ENCODE assay signal across 16 cellular contexts in genomic region chr2:47313728-47314127, GRCh38. TPM values are rescaled to one million over a fixed set of nuclear protein-coding genes. Genes with fewer than 3 reads are reported as not detected.
A peak's percentile ranks its signal among the peaks of the same experiment; 100 is the strongest.
DNase-seq lines count a peak whose midpoint lies in the region; ATAC-seq and TF ChIP-seq lines count a peak whose summit lies in the region.
"Had no signal": no experiment of that assay in that cellular context is flagged by ENCODE, and none has a peak within 500 bp of the region (broad histone marks: within the 10 kb centered on the region; RNA-seq: fewer than 3 reads in every experiment).

No MANE protein-coding gene starts in this region.

- H3K27ac ChIP-seq in OCI-LY3 (ENCODE audit: low read length) (no peak overlapping the region), substantia nigra (ENCODE audit: low read depth, low read length, poor library complexity, severe bottlenecking) (peak overlapping the region; percentile 100), prostate gland (no peak overlapping the region)
- H3K27ac ChIP-seq: 22Rv1, VCaP had no signal

- no peaks in the 10 kb centered on the region for H4K20me1 ChIP-seq in OCI-LY3 (ENCODE audit: insufficient read depth, low read length)

- WGBS in prostate gland = 86% methylated on average over 2 of the region's 2 CpGs

- no peak overlapping the region for H3K9ac ChIP-seq in OCI-LY3 (ENCODE audit: low read length)

- H3K27me3 ChIP-seq in OCI-LY3 (ENCODE audit: low read depth, low read length) = no peaks in the 10 kb centered on the region
- H3K27me3 ChIP-seq in prostate gland (replicated peaks; ENCODE audit: insufficient read depth) = no peaks in the 10 kb centered on the region
- no peaks in the 10 kb centered on the region for H3K27me3 ChIP-seq in MG63

- H3K4me2 ChIP-seq in OCI-LY3 (ENCODE audit: low read length) = no peak overlapping the region

- peak overlapping the region; percentile 54 for H3K27ac Mint-ChIP-seq in dendritic cell treated with granulocyte-macrophage colony-stimulating factor and Interleukin-4, amounts not matched to agents 40 ng/mL and 50 ng/mL, for 4 days
- H3K27ac Mint-ChIP-seq: CD8-positive, alpha-beta T cell had no signal

- no peaks in the 10 kb centered on the region for H3K27me3 Mint-ChIP-seq in dendritic cell treated with granulocyte-macrophage colony-stimulating factor and Interleukin-4, amounts not matched to agents 40 ng/mL and 50 ng/mL, for 4 days
- H3K27me3 Mint-ChIP-seq: naive B cell had no signal

- H3K4me1 ChIP-seq in OCI-LY3 (ENCODE audit: low read length) = no peaks in the 10 kb centered on the region
- H3K4me1 ChIP-seq in prostate gland (replicated peaks) = no peaks in the 10 kb centered on the region

- no peaks in the 10 kb centered on the region for H3K36me3 Mint-ChIP-seq in dendritic cell treated with granulocyte-macrophage colony-stimulating factor and Interleukin-4, amounts not matched to agents 40 ng/mL and 50 ng/mL, for 4 days (ENCODE audit: low read depth)
- H3K36me3 Mint-ChIP-seq: CD8-positive, alpha-beta T cell; naive B cell had no signal

- no peaks in the 10 kb centered on the region for H3K9me3 Mint-ChIP-seq in dendritic cell treated with granulocyte-macrophage colony-stimulating factor and Interleukin-4, amounts not matched to agents 40 ng/mL and 50 ng/mL, for 4 days
- H3K9me3 Mint-ChIP-seq: CD8-positive, alpha-beta T cell; naive B cell had no signal

- ATAC-seq in HG03571 (IDR thresholded peaks at IDR 0.05; ENCODE audit: unreplicated experiment) = no peak
- ATAC-seq: CD8-positive, alpha-beta T cell; left lobe of liver had no signal

- no peaks in the 10 kb centered on the region for H3K79me2 ChIP-seq in OCI-LY3 (ENCODE audit: low read length)

- H3K4me1 Mint-ChIP-seq in dendritic cell treated with granulocyte-macrophage colony-stimulating factor and Interleukin-4, amounts not matched to agents 40 ng/mL and 50 ng/mL, for 4 days (ENCODE audit: low read depth) = peaks cover 43% of the 10 kb centered on the region

- H3K36me3 ChIP-seq in OCI-LY3 (replicated peaks; ENCODE audit: low read depth, low read length) (no peaks in the 10 kb centered on the region), prostate gland (no peaks in the 10 kb centered on the region), MG63 (no peaks in the 10 kb centered on the region)

- H3K4me3 Mint-ChIP-seq in dendritic cell treated with granulocyte-macrophage colony-stimulating factor and Interleukin-4, amounts not matched to agents 40 ng/mL and 50 ng/mL, for 4 days = no peak overlapping the region
- H3K4me3 Mint-ChIP-seq: CD8-positive, alpha-beta T cell; naive B cell had no signal

- peak; percentile 15 for TF ChIP-seq CTCF in OCI-LY3 (IDR thresholded peaks at IDR 0.05; ENCODE audit: low read depth, low read length)
- TF ChIP-seq CTCF in prostate gland (IDR thresholded peaks at IDR 0.05) = no peak

- H3K4me3 ChIP-seq in OCI-LY3 (ENCODE audit: low read length) = no peak overlapping the region
- no peak overlapping the region for H3K4me3 ChIP-seq in prostate gland
- no peak overlapping the region for H3K4me3 ChIP-seq in MG63

- peak; percentile 27 for DNase-seq in DMS 273 (lab: John Stamatoyannopoulos, UW; ENCODE audit: unreplicated experiment)
- DNase-seq in DMS 273 treated with DMSO at 0.1 percent for 48 hours (lab: John Stamatoyannopoulos, UW) = no peak
- no peak for DNase-seq in substantia nigra (lab: John Stamatoyannopoulos, UW)
- no peak for DNase-seq in prostate gland (ENCODE audit: low spot score)
- DNase-seq in MG63 = no peak
- DNase-seq: activated CD8-positive, alpha-beta memory T cell treated with anti-CD3 and anti-CD28 coated beads for 24 hours; CD8-positive, alpha-beta T cell; naive B cell; NCI-H1436 treated with DMSO at 0.1 percent for 48 hours had no signal

- H3K9me3 ChIP-seq in OCI-LY3 (ENCODE audit: insufficient read depth, low read length) = no peaks in the 10 kb centered on the region
- no peaks in the 10 kb centered on the region for H3K9me3 ChIP-seq in prostate gland
- H3K9me3 ChIP-seq in MG63 = no peaks in the 10 kb centered on the region

- no peak overlapping the region for H2AFZ ChIP-seq in OCI-LY3 (ENCODE audit: low read depth, low read length)

- no peak for TF ChIP-seq POLR2A in prostate gland (IDR thresholded peaks at IDR 0.05)

- intact Hi-C loops in dendritic cell treated with granulocyte-macrophage colony-stimulating factor and Interleukin-4, amounts not matched to agents 40 ng/mL and 50 ng/mL, for 4 days (cut with micrococcal nuclease) = no loop called here
- intact Hi-C loops in prostate gland (cut with DNase I) = no loop called here

RNA-seq across cellular contexts. Expression of gene EPCAM, which starts 55.4 kb away (rescaled TPM):
- total RNA-seq in prostate gland = 10 to 100 TPM; 38.8 to 59.9 TPM
- not detected in 2 replicates for total RNA-seq in MG63 (2014; rRNA removed; shearing (Covaris generic); ENCODE audit: low replicate concordance)
- total RNA-seq: CD8-positive, alpha-beta T cell; H4 had no signal

Comparison
In these comparisons a context has a peak if more than half of its experiments do, and no peak if none do; other contexts are left out.
1. RNA of gene EPCAM, which starts 55.4 kb away (total RNA-seq): 38.8 to 59.9 TPM in prostate gland; not detected in MG63; every median in the first group is over 10 times any median in the second.